Comparison of ENCODE assay signal across 8 cellular contexts in genomic region chr16:47143329-47143676, GRCh38.
DNase-seq lines count a peak whose midpoint lies in the region; ATAC-seq and TF ChIP-seq lines count a peak whose summit lies in the region.

No MANE protein-coding gene starts in this region.

- peak overlapping the region; percentile 94 for H3K27ac ChIP-seq in WERI-Rb-1

- H3K4me3 ChIP-seq in WERI-Rb-1 (ENCODE audit: low read depth, low read length) = peak overlapping the region; percentile 76

- no peaks in the 10 kb centered on the region for H3K27me3 ChIP-seq in WERI-Rb-1 (ENCODE audit: insufficient read depth, low read depth, severe bottlenecking)

- peak; percentile 83 for TF ChIP-seq CTCF in WERI-Rb-1 (IDR thresholded peaks at IDR 0.05; ENCODE audit: low read depth, low read length)

- DNase-seq in ACHN (peak; percentile 88), NCI-H2171 treated with DMSO at 0.1 percent for 48 hours (lab: John Stamatoyannopoulos, UW) (peak; percentile 67), WERI-Rb-1 (peak; percentile 71), kidney tubule cell (ENCODE audit: low spot score) (peak; percentile 74)
- peak; percentile 66 for DNase-seq in central memory CD4-positive, alpha-beta T cell
- DNase-seq in stimulated activated CD4-positive, alpha-beta T cell treated with anti-CD3 and anti-CD28 coated beads, Interleukin-2, amount 100 ng/mL, for 24 hours = peak; percentile 62 to 75

- H3K36me3 ChIP-seq in WERI-Rb-1 = no peaks in the 10 kb centered on the region

- no peaks in the 10 kb centered on the region for H3K9me3 ChIP-seq in WERI-Rb-1 (ENCODE audit: severe bottlenecking)

- in situ Hi-C loops in ACHN (cut with HindIII; ENCODE audit: low pct_ligation_motif_present, low pct_unique_long_range_greater_than_20kb, low sequenced_read_pairs) = no loop called here

- ATAC-seq in GM18519 (IDR thresholded peaks at IDR 0.05; ENCODE audit: low FRiP score, unreplicated experiment) (peak; percentile 43), HG02981 (IDR thresholded peaks at IDR 0.05; ENCODE audit: unreplicated experiment) (peak; percentile 48)

Comparison
In these comparisons a context has a peak if more than half of its experiments do, and no peak if none do; other contexts are left out.
1. Peak in every context shown above with its lines: DNase-seq, ATAC-seq, H3K4me3 ChIP-seq and H3K27ac ChIP-seq.